ENCODE assay signal across 11 cellular contexts in genomic region chr2:235936493-235936892, GRCh38.
DNase-seq lines count a peak whose midpoint lies in the region; ATAC-seq, FAIRE-seq and TF ChIP-seq lines count a peak whose summit lies in the region.
"Had no signal": no experiment of that assay in that cellular context is flagged by ENCODE, and none has a peak within 500 bp of the region (broad histone marks: within the 10 kb centered on the region; RNA-seq: fewer than 3 reads in every experiment).

No MANE protein-coding gene starts in this region.

- H3K79me2 ChIP-seq in DND-41 (ENCODE audit: insufficient read depth, low read length) (no peaks in the 10 kb centered on the region), GM12878 (ENCODE audit: control insufficient read depth, insufficient read depth, low read length) (no peaks in the 10 kb centered on the region)

- H3K4me2 ChIP-seq in DND-41 (ENCODE audit: insufficient read depth, low read length) (no peak overlapping the region), GM12878 (ENCODE audit: control insufficient read depth, insufficient read depth) (no peak overlapping the region)

- no peak for TF ChIP-seq EP300 in GM12878 (IDR thresholded peaks at IDR 0.05; ENCODE audit: borderline replicate concordance in 1 of 2, control insufficient read depth in 1 of 2, low read depth in 2 of 2, low read length in 2 of 2)

- H3K4me1 ChIP-seq in DND-41 (ENCODE audit: insufficient read depth, low read length) = no peaks in the 10 kb centered on the region
- no peaks in the 10 kb centered on the region for H3K4me1 ChIP-seq in GM12878 (ENCODE audit: control insufficient read depth, insufficient read depth, low read length)
- no peaks in the 10 kb centered on the region for H3K4me1 ChIP-seq in right lobe of liver

- H4K20me1 ChIP-seq in DND-41 (ENCODE audit: insufficient read depth, low read length) (no peaks in the 10 kb centered on the region), GM12878 (ENCODE audit: control insufficient read depth, insufficient read depth) (no peaks in the 10 kb centered on the region; the same call in 1 of the 2 replicates)

- WGBS in GM12878 (ENCODE audit: insufficient coverage, insufficient replicate concordance, low lambda C conversion rate, missing lambda C conversion rate) = 38% methylated on average over 8 of the region's 8 CpGs
- WGBS in right lobe of liver (ENCODE audit: insufficient coverage, low coverage, low lambda C conversion rate, missing lambda C conversion rate) = 68% methylated on average over 7 of the region's 8 CpGs

- in situ Hi-C loops in GM12878 (cut with MboI) = no loop called here

- H3K27me3 ChIP-seq in DND-41 (ENCODE audit: insufficient read depth, low read length, poor library complexity) (no peaks in the 10 kb centered on the region), GM12878 (replicated peaks in 1 of 2; ENCODE audit: control insufficient read depth in 2 of 2, insufficient read depth in 2 of 2, low read length in 1 of 2) (no peaks in the 10 kb centered on the region; a peak in 1 of 4 replicates), right lobe of liver (no peaks in the 10 kb centered on the region)

- ATAC-seq in DND-41 (ENCODE audit: insufficient read depth, low read depth) = no peak
- no peak for ATAC-seq in GM12878
- no peak for ATAC-seq in right lobe of liver
- no peak for ATAC-seq in GM21529 (IDR thresholded peaks at IDR 0.05; ENCODE audit: unreplicated experiment)

- BruUV-seq in GM12878 (replicated peaks; lab: Mats Ljungman, UMichigan) = no TSS peak

- CTCF ChIA-PET in GM12878 (lab: Yijun Ruan, JAX) = no interaction called here

- no peak overlapping the region for H2AFZ ChIP-seq in DND-41 (ENCODE audit: low read depth, low read length)
- H2AFZ ChIP-seq in GM12878 (ENCODE audit: control insufficient read depth, low read depth, low read length) = no peak overlapping the region

- intact Hi-C loops in GM12878 (cut with micrococcal nuclease; ENCODE audit: unreplicated experiment) = no loop called here
- intact Hi-C loops in right lobe of liver (cut with DNase I) = no loop called here

- DNase-seq in DND-41 (peak; percentile 14), HT-29 (ENCODE audit: low spot score) (peak; percentile 48), GM12878 (ENCODE audit: low read depth, low spot score) (no peak), right lobe of liver (peak in 1 of 3 donors; percentile 5), NCI-H128 (lab: John Stamatoyannopoulos, UW; ENCODE audit: unreplicated experiment) (no peak), amygdala (lab: John Stamatoyannopoulos, UW) (no peak), AG08396 (ENCODE audit: low spot score) (no peak)
- DNase-seq: activated CD4-positive, alpha-beta T cell treated with anti-CD3 and anti-CD28 coated beads for 1 hour had no signal

- TF ChIP-seq CTCF in DND-41 (IDR thresholded peaks at IDR 0.05; ENCODE audit: borderline replicate concordance, extremely low read depth, low read length, poor library complexity, severe bottlenecking) (peak; percentile 44), GM12878 (IDR thresholded peaks at IDR 0.05 in 2 of 3, conservative IDR thresholded peaks at IDR 0.05 in 1 of 3; ENCODE audit: control insufficient read depth in 2 of 3, extremely low read depth in 1 of 3, insufficient read depth in 1 of 3, low read depth in 3 of 3, low read length in 3 of 3) (peak in 2 of 3 experiments; percentile 29 to 44; a peak in 3 of 6 replicates), right lobe of liver (IDR thresholded peaks at IDR 0.05) (peak in 3 of 4 donors; percentile 7 to 33 (median 12))

- peaks cover 2% of the 10 kb centered on the region for H3K9me3 ChIP-seq in DND-41 (ENCODE audit: insufficient read depth, low read length, severe bottlenecking)
- H3K9me3 ChIP-seq in GM12878 (replicated peaks; ENCODE audit: control insufficient read depth, insufficient read depth, low read length) = no peaks in the 10 kb centered on the region; the same call in 2 of the 3 replicates
- no peaks in the 10 kb centered on the region for H3K9me3 ChIP-seq in right lobe of liver

- RAD21 ChIA-PET in GM12878 (lab: Charles Lee; ENCODE audit: unreplicated experiment) = no interaction called here

- TF ChIP-seq POLR2A in GM12878 (IDR thresholded peaks at IDR 0.05; ENCODE audit: low read depth, low read length) (no peak), right lobe of liver (IDR thresholded peaks at IDR 0.05) (no peak)

- FAIRE-seq in GM12878 (lab: Jason Lieb, UNC) = no peak
- FAIRE-seq: GM18507 had no signal

- no peak overlapping the region for H3K4me3 ChIP-seq in DND-41 (ENCODE audit: low read depth in 1 of 2, low read length in 2 of 2)
- no peak overlapping the region for H3K4me3 ChIP-seq in GM12878
- no peak overlapping the region for H3K4me3 ChIP-seq in right lobe of liver
- H3K4me3 ChIP-seq: skin epidermis had no signal

- H3K9ac ChIP-seq in DND-41 (ENCODE audit: low read depth, low read length) (no peak overlapping the region), GM12878 (ENCODE audit: control insufficient read depth, insufficient read depth, low read length) (no peak overlapping the region)

- H3K36me3 ChIP-seq in DND-41 (ENCODE audit: insufficient read depth, low read length) (0 out of 2 replicates have a peak, but pooled peaks cover 3% of the 10 kb centered on the region), GM12878 (ENCODE audit: control insufficient read depth in 2 of 2, insufficient read depth in 2 of 2, low read length in 1 of 2) (no peaks in the 10 kb centered on the region), right lobe of liver (peaks cover 0 to 3% (median 0%) of the 10 kb centered on the region in 4 donors)

- POLR2A ChIA-PET in GM12878 (lab: Charles Lee) = no interaction called here

- TF ChIP-seq RAD21 in GM12878 (IDR thresholded peaks at IDR 0.05; ENCODE audit: insufficient read depth, low read depth, low read length) = no peak

- H3K27ac ChIP-seq in DND-41 (ENCODE audit: low read length) (no peak overlapping the region), GM12878 (ENCODE audit: control insufficient read depth, insufficient read depth) (no peak overlapping the region), right lobe of liver (no peak overlapping the region)
- H3K27ac ChIP-seq: skin epidermis had no signal

- SMC1A ChIA-PET in GM12878 (lab: Charles Lee; ENCODE audit: uncharacterized antibody, unreplicated experiment) = interaction anchor here (0.7 to 1.3 kb wide), 2 partner anchors 23 to 32 kb away, joined by 3 read pairs; no protein-coding TSS in a partner anchor

TF ChIP-seq in GM12878, 131 proteins besides CTCF, POLR2A, EP300 and RAD21:
- TF ChIP-seq SKIL (IDR thresholded peaks at IDR 0.05; ENCODE audit: low read depth, poor library complexity, severe bottlenecking) (no peak), GABPA (IDR thresholded peaks at IDR 0.05; ENCODE audit: low read depth) (no peak), SMARCA5 (IDR thresholded peaks at IDR 0.05) (no peak), JUNB (IDR thresholded peaks at IDR 0.05) (no peak), STAT1 (conservative IDR thresholded peaks at IDR 0.05) (no peak), USF2 (IDR thresholded peaks at IDR 0.05; ENCODE audit: borderline replicate concordance, low read depth, low read length) (no peak), ELK1 (IDR thresholded peaks at IDR 0.05; ENCODE audit: low read depth, low read length) (no peak), EGR1 (IDR thresholded peaks at IDR 0.05; ENCODE audit: borderline replicate concordance in 1 of 2, low read depth in 2 of 2, low read length in 2 of 2) (no peak), SMAD1 (IDR thresholded peaks at IDR 0.05; ENCODE audit: low read depth, partially characterized antibody) (no peak), SMC3 (IDR thresholded peaks at IDR 0.05; ENCODE audit: borderline replicate concordance, low read length) (no peak), PML (IDR thresholded peaks at IDR 0.05; ENCODE audit: low read length) (no peak)
TF ChIP-seq in GM12878: peak in this region for 0.

Comparison
In these comparisons a context has a peak if more than half of its experiments do, and no peak if none do; other contexts are left out.
1. DNase-seq: peak in DND-41 (single experiment) and HT-29 (single experiment); none in GM12878 (single experiment), NCI-H128 (single experiment), amygdala (0 of 56) and AG08396 (single experiment).
2. Peak in every context shown above with its lines, with median percentiles within 50 percentile points of each other: CTCF ChIP-seq.